17 cellular contexts compared by ENCODE assay signal in genomic region chr4:76061977-76062376, GRCh38. TPM values are rescaled to one million over a fixed set of nuclear protein-coding genes. Genes with fewer than 3 reads are reported as not detected.
A peak's percentile ranks its signal among the peaks of the same experiment; 100 is the strongest.
DNase-seq lines count a peak whose midpoint lies in the region; ATAC-seq and TF ChIP-seq lines count a peak whose summit lies in the region.
"Had no signal": no experiment of that assay in that cellular context is flagged by ENCODE, and none has a peak within 500 bp of the region (broad histone marks: within the 10 kb centered on the region; RNA-seq: fewer than 3 reads in every experiment).

No MANE protein-coding gene starts in this region.

- peaks cover 30% of the 10 kb centered on the region for H3K4me1 ChIP-seq in mammary epithelial cell (ENCODE audit: insufficient read depth, low read length)

- no peak overlapping the region for H3K27ac ChIP-seq in mammary epithelial cell (ENCODE audit: insufficient read depth, low read depth, low read length)
- H3K27ac ChIP-seq: hepatocyte had no signal

- H2AFZ ChIP-seq in mammary epithelial cell (ENCODE audit: low read depth, low read length) = no peak overlapping the region
- H2AFZ ChIP-seq: hepatocyte had no signal

- H3K36me3 ChIP-seq in mammary epithelial cell (ENCODE audit: insufficient read depth, low read length) = no peaks in the 10 kb centered on the region

- dilution Hi-C loops in mammary epithelial cell (cut with HindIII; ENCODE audit: low sequenced_read_pairs) = no loop called here

- no peaks in the 10 kb centered on the region for H4K20me1 ChIP-seq in mammary epithelial cell (ENCODE audit: insufficient read depth, low read length)

- no peaks in the 10 kb centered on the region for H3K27me3 ChIP-seq in mammary epithelial cell (ENCODE audit: insufficient read depth, low read length)
- H3K27me3 ChIP-seq: hepatocyte had no signal

- H3K27ac Mint-ChIP-seq in activated naive CD8-positive, alpha-beta T cell treated with anti-CD3 and anti-CD28 coated beads, Interleukin-2, amount 50 U/mL, for 24 hours = peak overlapping the region; percentile 17
- no peak overlapping the region for H3K27ac Mint-ChIP-seq in activated naive CD8-positive, alpha-beta T cell treated with anti-CD3 and anti-CD28 coated beads for 36 hours
- H3K27ac Mint-ChIP-seq: T-helper 1 cell treated with Interleukin-12 subunit alpha and Interleukin-12 subunit beta and Interleukin-4 antibody, amounts not matched to agents 30 μg/mL and 1 μg/mL, for 36 hours had no signal

- CTCF ChIA-PET in mammary epithelial cell (lab: Charles Lee; ENCODE audit: low non-redundant PET) = interaction anchor here (0.7 kb wide), 1 partner anchor 8 kb away, joined by 11 read pairs; no protein-coding TSS in a partner anchor

- H3K4me2 ChIP-seq in mammary epithelial cell (ENCODE audit: insufficient read depth, low read depth, low read length) = no peak overlapping the region
- H3K4me2 ChIP-seq: hepatocyte had no signal

- TF ChIP-seq CTCF in NB4 (IDR thresholded peaks at IDR 0.05; ENCODE audit: low read depth, low read length) (no peak), mammary epithelial cell (conservative IDR thresholded peaks at IDR 0.05 in 1 of 2, IDR thresholded peaks at IDR 0.05 in 1 of 2; ENCODE audit: extremely low read depth in 1 of 2, insufficient read depth in 1 of 2, low read depth in 1 of 2, low read length in 2 of 2) (no peak), omental fat pad (IDR thresholded peaks at IDR 0.05) (no peak)

- H3K4me3 Mint-ChIP-seq in activated naive CD8-positive, alpha-beta T cell treated with anti-CD3 and anti-CD28 coated beads, Interleukin-2, amount 50 U/mL, for 24 hours = no peak overlapping the region
- no peak overlapping the region for H3K4me3 Mint-ChIP-seq in activated naive CD8-positive, alpha-beta T cell treated with anti-CD3 and anti-CD28 coated beads for 36 hours
- H3K4me3 Mint-ChIP-seq: T-helper 1 cell treated with Interleukin-12 subunit alpha and Interleukin-12 subunit beta and Interleukin-4 antibody, amounts not matched to agents 30 μg/mL and 1 μg/mL, for 36 hours had no signal

- intact Hi-C loops in mammary epithelial cell (cut with micrococcal nuclease) = no loop called here

- ATAC-seq in activated naive CD8-positive, alpha-beta T cell treated with anti-CD3 and anti-CD28 coated beads, Interleukin-2, amount 50 U/mL, for 24 hours = no peak
- peak; percentile 50 for ATAC-seq in HG02642 (IDR thresholded peaks at IDR 0.05; ENCODE audit: poor library complexity, unreplicated experiment)
- no peak for ATAC-seq in omental fat pad (ENCODE audit: low FRiP score)

- H3K36me3 Mint-ChIP-seq in activated naive CD8-positive, alpha-beta T cell treated with anti-CD3 and anti-CD28 coated beads, Interleukin-2, amount 50 U/mL, for 24 hours (ENCODE audit: low read depth) = no peaks in the 10 kb centered on the region
- no peaks in the 10 kb centered on the region for H3K36me3 Mint-ChIP-seq in activated naive CD8-positive, alpha-beta T cell treated with anti-CD3 and anti-CD28 coated beads for 36 hours

- peaks cover 10% of the 10 kb centered on the region for H3K27me3 Mint-ChIP-seq in activated naive CD8-positive, alpha-beta T cell treated with anti-CD3 and anti-CD28 coated beads, Interleukin-2, amount 50 U/mL, for 24 hours
- peaks cover 26% of the 10 kb centered on the region for H3K27me3 Mint-ChIP-seq in activated naive CD8-positive, alpha-beta T cell treated with anti-CD3 and anti-CD28 coated beads for 36 hours

- H3K9me3 Mint-ChIP-seq in activated naive CD8-positive, alpha-beta T cell treated with anti-CD3 and anti-CD28 coated beads, Interleukin-2, amount 50 U/mL, for 24 hours = no peaks in the 10 kb centered on the region
- H3K9me3 Mint-ChIP-seq in activated naive CD8-positive, alpha-beta T cell treated with anti-CD3 and anti-CD28 coated beads for 36 hours = no peaks in the 10 kb centered on the region
- H3K9me3 Mint-ChIP-seq: T-helper 1 cell treated with Interleukin-12 subunit alpha and Interleukin-12 subunit beta and Interleukin-4 antibody, amounts not matched to agents 30 μg/mL and 1 μg/mL, for 36 hours had no signal

- no peak for TF ChIP-seq POLR2A in NB4 (IDR thresholded peaks at IDR 0.05; ENCODE audit: extremely low read depth, insufficient read length)

- peaks cover 49% of the 10 kb centered on the region for H3K4me1 Mint-ChIP-seq in activated naive CD8-positive, alpha-beta T cell treated with anti-CD3 and anti-CD28 coated beads, Interleukin-2, amount 50 U/mL, for 24 hours
- peaks cover 46% of the 10 kb centered on the region for H3K4me1 Mint-ChIP-seq in activated naive CD8-positive, alpha-beta T cell treated with anti-CD3 and anti-CD28 coated beads for 36 hours

- H3K9me3 ChIP-seq in mammary epithelial cell (replicated peaks; ENCODE audit: insufficient read depth, low read length) = no peaks in the 10 kb centered on the region

- no peak overlapping the region for H3K9ac ChIP-seq in mammary epithelial cell (ENCODE audit: insufficient read depth, low read length)

- no peak overlapping the region for H3K4me3 ChIP-seq in NB4 (ENCODE audit: low read depth, low read length)
- no peak overlapping the region for H3K4me3 ChIP-seq in mammary epithelial cell (replicated peaks in 1 of 3; ENCODE audit: insufficient read depth in 1 of 3, low read depth in 2 of 3, low read length in 3 of 3)
- H3K4me3 ChIP-seq: hepatocyte had no signal

- DNase-seq in activated naive CD8-positive, alpha-beta T cell treated with anti-CD3 and anti-CD28 coated beads, Interleukin-2, amount 50 U/mL, for 24 hours = no peak
- no peak for DNase-seq in activated naive CD8-positive, alpha-beta T cell treated with anti-CD3 and anti-CD28 coated beads for 36 hours
- DNase-seq in NB4 (ENCODE audit: low read depth) = peak; percentile 31
- DNase-seq in NCI-H446 (lab: John Stamatoyannopoulos, UW) = no peak
- no peak for DNase-seq in cortex of kidney (lab: John Stamatoyannopoulos, UW)
- DNase-seq in mammary epithelial cell = no peak
- no peak for DNase-seq in omental fat pad (ENCODE audit: low spot score)
- DNase-seq: amniotic stem cell; DND-41; effector CD4-positive, alpha-beta T cell; midbrain; NCI-H1092 treated with DMSO at 0.1 percent for 48 hours; NCI-H82; trophoblast cell had no signal

- no TSS peak for BruUV-seq in mammary epithelial cell (replicated peaks; lab: Mats Ljungman, UMichigan)

- no peaks in the 10 kb centered on the region for H3K79me2 ChIP-seq in mammary epithelial cell (ENCODE audit: insufficient read depth, low read length)
- H3K79me2 ChIP-seq: hepatocyte had no signal

- in situ Hi-C loops in mammary epithelial cell (cut with MboI; ENCODE audit: low sequenced_read_pairs in 2 of 2) = no loop called here

- 100% methylated on average over 1 of the region's 1 CpG for WGBS in mammary epithelial cell (ENCODE audit: low coverage, missing lambda C conversion rate)

RNA-seq across cellular contexts. Expression of gene ART3, which starts 12.5 kb away (rescaled TPM):
- under 1 TPM in 1 of 2 experiments, not detected in 1; 0.60 TPM for total RNA-seq in activated naive CD8-positive, alpha-beta T cell treated with anti-CD3 and anti-CD28 coated beads for 36 hours
- total RNA-seq in mammary epithelial cell (not detected), omental fat pad (1 to 10 TPM in 1 of 4 donors, not detected in 3; 1.7 TPM)
- 0.24 TPM for polyA plus RNA-seq in mammary epithelial cell
- polyA minus RNA-seq in mammary epithelial cell = not detected

RNA-seq across cellular contexts. Expression of gene CXCL11, which starts 26.1 kb away (rescaled TPM):
- under 1 TPM; 0.30 to 0.60 TPM for total RNA-seq in activated naive CD8-positive, alpha-beta T cell treated with anti-CD3 and anti-CD28 coated beads for 36 hours
- total RNA-seq in mammary epithelial cell (under 1 TPM in 1 of 2 donors, not detected in 1; 0.99 TPM), omental fat pad (1 to 10 TPM in 2 of 4 donors, not detected in 2; 1.3 to 1.6 TPM)
- polyA plus RNA-seq in mammary epithelial cell = 0.06 TPM
- polyA minus RNA-seq in mammary epithelial cell = not detected
- total RNA-seq: hepatocyte had no signal
- polyA plus RNA-seq: hepatocyte had no signal

RNA-seq across cellular contexts. Expression of gene CXCL10, which starts 38.7 kb away (rescaled TPM):
- 1 to 10 TPM; 2.1 to 3.0 TPM for total RNA-seq in activated naive CD8-positive, alpha-beta T cell treated with anti-CD3 and anti-CD28 coated beads for 36 hours
- 1 to 10 TPM in 1 of 2 donors, not detected in 1; 1.3 TPM for total RNA-seq in mammary epithelial cell
- 0.10 TPM for polyA plus RNA-seq in mammary epithelial cell
- not detected for polyA minus RNA-seq in mammary epithelial cell
- 1 to 10 TPM in 2 of 4 donors, under 1 TPM in 1, not detected in 1; 0.46 to 3.5 (median 1.7) TPM for total RNA-seq in omental fat pad

RNA-seq across cellular contexts. Expression of gene CXCL9, which starts 54.7 kb away (rescaled TPM):
- total RNA-seq in activated naive CD8-positive, alpha-beta T cell treated with anti-CD3 and anti-CD28 coated beads for 36 hours = 1 to 10 TPM; 2.2 to 2.7 TPM
- not detected for total RNA-seq in mammary epithelial cell
- polyA plus RNA-seq in mammary epithelial cell = not detected
- polyA minus RNA-seq in mammary epithelial cell = not detected
- 1 to 10 TPM in 2 of 4 donors, under 1 TPM in 1, not detected in 1; 0.74 to 5.2 (median 1.8) TPM for total RNA-seq in omental fat pad
- total RNA-seq: hepatocyte had no signal
- polyA plus RNA-seq: hepatocyte had no signal
